8 cellular contexts compared by ENCODE assay signal in the genomic region with DNA sequence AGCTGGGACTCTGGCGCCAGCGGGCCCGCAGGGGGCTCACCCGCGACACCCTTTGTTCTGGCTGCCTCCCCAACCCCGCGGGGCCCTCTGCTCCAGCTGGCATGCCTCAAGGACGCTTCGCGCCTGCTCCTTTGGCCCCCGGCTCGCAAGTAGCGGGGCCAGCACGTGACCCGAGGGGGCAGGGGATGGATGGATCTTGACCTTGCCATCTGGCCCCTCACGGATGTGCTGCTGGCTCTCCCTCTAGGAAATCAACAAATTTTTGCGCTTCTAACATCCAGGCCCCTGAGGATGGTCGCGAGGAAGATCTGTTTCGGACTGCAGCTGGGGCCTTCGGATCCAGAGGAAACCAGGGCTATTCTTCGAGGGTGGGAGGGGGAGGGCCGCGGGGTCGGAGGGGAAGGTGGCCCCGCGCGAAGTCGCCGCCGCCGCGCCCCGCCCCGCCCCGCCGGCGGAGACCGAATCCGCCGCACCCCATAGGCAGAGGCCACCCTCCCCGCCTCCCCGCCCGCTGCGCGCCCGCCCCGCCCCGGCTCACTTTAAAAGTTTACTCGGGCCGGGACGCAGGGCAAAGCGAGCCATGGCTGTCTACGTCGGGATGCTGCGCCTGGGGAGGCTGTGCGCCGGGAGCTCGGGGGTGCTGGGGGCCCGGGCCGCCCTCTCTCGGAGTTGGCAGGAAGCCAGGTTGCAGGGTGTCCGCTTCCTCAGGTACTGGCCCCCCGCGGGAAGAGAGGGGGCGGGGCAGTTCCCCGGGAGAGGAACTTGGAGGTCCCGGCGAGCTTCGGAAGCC. TPM values are rescaled to one million over a fixed set of nuclear protein-coding genes. Genes with fewer than 3 reads are reported as not detected.
DNase-seq lines count a peak whose midpoint lies in the region; ATAC-seq and TF ChIP-seq lines count a peak whose summit lies in the region.

TSS of gene ACSF2 (plus strand) at position 537 of the 790 bp plus-strand sequence. CDS start at position 581, 44 bp downstream.

- H3K4me2 ChIP-seq in OCI-LY1 (ENCODE audit: low read length): peak within 1 kb of the TSS; percentile 95

- H3K9me3 ChIP-seq in OCI-LY1 (ENCODE audit: low read length) (no peaks in the 10 kb centered on the region), esophagus squamous epithelium (no peaks in the 10 kb centered on the region)
- no peaks in the 10 kb centered on the region for H3K9me3 ChIP-seq in naive thymus-derived CD4-positive, alpha-beta T cell (ENCODE audit: control insufficient read depth in 2 of 3, low read length in 3 of 3)

- H3K36me3 Mint-ChIP-seq in naive thymus-derived CD4-positive, alpha-beta T cell: peaks cover 0 to 2% (median 0%) of the 10 kb centered on the region in 5 donors
- no peaks in the 10 kb centered on the region for H3K36me3 Mint-ChIP-seq in stimulated activated naive B cell treated with anti-CD40 and anti-IgM and Interleukin-4, amounts not matched to agents 10 μg/mL and 1 μg/mL and 100 μg/mL, for 72 hours

- H3K36me3 ChIP-seq in OCI-LY1 (ENCODE audit: insufficient read depth, low read length): no peaks in the 10 kb centered on the region
- H3K36me3 ChIP-seq in esophagus squamous epithelium: no peaks in the 10 kb centered on the region
- no peaks in the 10 kb centered on the region for H3K36me3 ChIP-seq in naive thymus-derived CD4-positive, alpha-beta T cell (ENCODE audit: control insufficient read depth in 2 of 3, insufficient read depth in 3 of 3, low read length in 3 of 3)

- H3K27ac ChIP-seq in OCI-LY1 (ENCODE audit: low read depth, low read length, poor library complexity, severe bottlenecking) (peak within 1 kb of the TSS; percentile 50), esophagus squamous epithelium (peak within 1 kb of the TSS; percentile 75 to 91 (median 88))
- H3K27ac ChIP-seq in naive thymus-derived CD4-positive, alpha-beta T cell (ENCODE audit: low read depth, low read length): peak within 1 kb of the TSS; percentile 65

- no peak for TF ChIP-seq CTCF in OCI-LY1 (IDR thresholded peaks at IDR 0.05; ENCODE audit: low read length)
- TF ChIP-seq CTCF in esophagus squamous epithelium (IDR thresholded peaks at IDR 0.05): no peak

- H3K27me3 Mint-ChIP-seq in naive thymus-derived CD4-positive, alpha-beta T cell: no peaks in the 10 kb centered on the region
- H3K27me3 Mint-ChIP-seq in stimulated activated naive B cell treated with anti-CD40 and anti-IgM and Interleukin-4, amounts not matched to agents 10 μg/mL and 1 μg/mL and 100 μg/mL, for 72 hours: no peaks in the 10 kb centered on the region

- H3K4me3 ChIP-seq in OCI-LY1 (ENCODE audit: low read depth, low read length, poor library complexity, severe bottlenecking): peak within 1 kb of the TSS; percentile 60
- H3K4me3 ChIP-seq in esophagus squamous epithelium: peak within 1 kb of the TSS; percentile 42 to 87 (median 65)
- peak within 1 kb of the TSS; percentile 67 for H3K4me3 ChIP-seq in naive thymus-derived CD4-positive, alpha-beta T cell (ENCODE audit: low read length)

- H3K4me1 Mint-ChIP-seq in naive thymus-derived CD4-positive, alpha-beta T cell: peaks cover 11 to 52% (median 35%) of the 10 kb centered on the region in 7 donors
- H3K4me1 Mint-ChIP-seq in stimulated activated naive B cell treated with anti-CD40 and anti-IgM and Interleukin-4, amounts not matched to agents 10 μg/mL and 1 μg/mL and 100 μg/mL, for 72 hours: peaks cover 28 to 38% of the 10 kb centered on the region in 2 donors

- ATAC-seq in HG02571 (IDR thresholded peaks at IDR 0.05; ENCODE audit: unreplicated experiment): peak; percentile 57
- peak; percentile 92 for ATAC-seq in naive thymus-derived CD4-positive, alpha-beta T cell
- ATAC-seq in stimulated activated naive B cell treated with anti-CD40 and anti-IgM and Interleukin-4, amounts not matched to agents 10 μg/mL and 1 μg/mL and 100 μg/mL, for 72 hours (replicated peaks): peak; percentile 82 to 91

- H3K4me3 Mint-ChIP-seq in naive thymus-derived CD4-positive, alpha-beta T cell: peak within 1 kb of the TSS; percentile 82 to 91 (median 89)
- peak within 1 kb of the TSS; percentile 87 to 93 for H3K4me3 Mint-ChIP-seq in stimulated activated naive B cell treated with anti-CD40 and anti-IgM and Interleukin-4, amounts not matched to agents 10 μg/mL and 1 μg/mL and 100 μg/mL, for 72 hours

- 0 to 1% methylated on average over 3 to 24 of the region's 70 CpGs for WGBS in esophagus squamous epithelium, 2 donors

- H3K9me3 Mint-ChIP-seq in naive thymus-derived CD4-positive, alpha-beta T cell: peaks cover 0 to 1% (median 0%) of the 10 kb centered on the region in 11 donors
- no peaks in the 10 kb centered on the region for H3K9me3 Mint-ChIP-seq in stimulated activated naive B cell treated with anti-CD40 and anti-IgM and Interleukin-4, amounts not matched to agents 10 μg/mL and 1 μg/mL and 100 μg/mL, for 72 hours

- peaks cover 32% of the 10 kb centered on the region for H3K4me1 ChIP-seq in OCI-LY1 (ENCODE audit: insufficient read depth, low read length, severe bottlenecking)
- H3K4me1 ChIP-seq in esophagus squamous epithelium: peaks cover 23 to 90% (median 41%) of the 10 kb centered on the region in 3 donors
- peaks cover 24 to 25% of the 10 kb centered on the region in 2 donors for H3K4me1 ChIP-seq in naive thymus-derived CD4-positive, alpha-beta T cell (ENCODE audit: control insufficient read depth in 2 of 2, insufficient read depth in 2 of 2, low read length in 2 of 2)

- POLR2A ChIA-PET in naive thymus-derived CD4-positive, alpha-beta T cell (lab: Charles Lee): interaction anchor here (0.7 to 2.1 kb wide), 2 partner anchors 28 to 342 kb away, joined by 3 to 12 read pairs; partner anchors contain the start of gene LRRC59

- TF ChIP-seq POLR2A in esophagus squamous epithelium (IDR thresholded peaks at IDR 0.05): peak in 2 of 4 donors; percentile 55 to 74

- peak within 1 kb of the TSS; percentile 70 to 94 (median 83) for H3K27ac Mint-ChIP-seq in naive thymus-derived CD4-positive, alpha-beta T cell
- peak within 1 kb of the TSS; percentile 85 for H3K27ac Mint-ChIP-seq in stimulated activated naive B cell treated with anti-CD40 and anti-IgM and Interleukin-4, amounts not matched to agents 10 μg/mL and 1 μg/mL and 100 μg/mL, for 72 hours

- intact Hi-C loops in esophagus squamous epithelium (cut with DNase I): no loop called here
- intact Hi-C loops in naive thymus-derived CD4-positive, alpha-beta T cell (cut with micrococcal nuclease): loop anchor here (1.0 to 2.0 kb wide), 5 partner anchors 29 to 81 kb away; partner anchors contain the start of genes LRRC59 (in 2 of the 2), EME1 (in 1 of the 2), MRPL27 (in 1 of the 2) and RSAD1 (in 1 of the 2)

- CTCF ChIA-PET in naive thymus-derived CD4-positive, alpha-beta T cell (lab: Charles Lee): interaction anchor here (0.6 to 1.5 kb wide), 3 partner anchors 29 to 435 kb away, joined by 3 to 8 read pairs (median 4); partner anchors contain the start of gene LRRC59

- DNase-seq in GDM1 (lab: John Stamatoyannopoulos, UW): peak; percentile 58
- DNase-seq in activated T-cell treated with anti-CD3 and anti-CD28 coated beads for 48 hours (ENCODE audit: low read depth): peak; percentile 72
- DNase-seq in esophagus squamous epithelium (lab: John Stamatoyannopoulos, UW): peak; percentile 38
- peak; percentile 23 to 77 (median 55) for DNase-seq in naive thymus-derived CD4-positive, alpha-beta T cell
- DNase-seq in stimulated activated naive B cell treated with anti-CD40 and anti-IgM and Interleukin-4, amounts not matched to agents 10 μg/mL and 1 μg/mL and 100 μg/mL, for 72 hours: peak; percentile 57
- no peak for DNase-seq in DMS153 treated with DMSO at 0.1 percent for 48 hours (lab: John Stamatoyannopoulos, UW; ENCODE audit: unreplicated experiment)

- no peaks in the 10 kb centered on the region for H3K9me2 ChIP-seq in OCI-LY1 (ENCODE audit: low read depth, low read length)

- H3K27me3 ChIP-seq in OCI-LY1 (ENCODE audit: insufficient read depth, low read length) (no peaks in the 10 kb centered on the region), esophagus squamous epithelium (no peaks in the 10 kb centered on the region)
- H3K27me3 ChIP-seq in naive thymus-derived CD4-positive, alpha-beta T cell (ENCODE audit: control insufficient read depth in 2 of 2, insufficient read depth in 2 of 2, low read length in 2 of 2): no peaks in the 10 kb centered on the region

- H3K9ac ChIP-seq in OCI-LY1 (ENCODE audit: low read length): peak within 1 kb of the TSS; percentile 64

- no peaks in the 10 kb centered on the region for H3K79me2 ChIP-seq in OCI-LY1 (ENCODE audit: insufficient read depth, low read length)

- H3F3A ChIP-seq in OCI-LY1 (ENCODE audit: insufficient read depth, low read length): no peaks in the 10 kb centered on the region

- H4K20me1 ChIP-seq in OCI-LY1 (ENCODE audit: insufficient read depth, low read length): no peaks in the 10 kb centered on the region

- no peak within 1 kb of the TSS for H2AFZ ChIP-seq in OCI-LY1 (ENCODE audit: low read length)

RNA-seq across cellular contexts. Expression of gene ACSF2, which starts in this region (rescaled TPM):
- 10 to 100 TPM in 3 of 4 donors, 1 to 10 TPM in 1; 7.0 to 26.3 (median 19.0) TPM for total RNA-seq in esophagus squamous epithelium
- total RNA-seq in naive thymus-derived CD4-positive, alpha-beta T cell: 10 to 100 TPM; 20.1 to 36.2 (median 22.9) TPM
- polyA plus RNA-seq in naive thymus-derived CD4-positive, alpha-beta T cell: 1 to 10 TPM; 2.2 to 2.6 TPM
